In genomic region chr16:22183901-22184614, GRCh38 we compare ENCODE assay signal across 14 cellular contexts. TPM values are rescaled to one million over a fixed set of nuclear protein-coding genes. Genes with fewer than 3 reads are reported as not detected.
DNase-seq lines count a peak whose midpoint lies in the region; ATAC-seq, FAIRE-seq and TF ChIP-seq lines count a peak whose summit lies in the region.
"Had no signal": no experiment of that assay in that cellular context is flagged by ENCODE, and none has a peak within 500 bp of the region (broad histone marks: within the 10 kb centered on the region; RNA-seq: fewer than 3 reads in every experiment).

No MANE protein-coding gene starts in this region.

- intact Hi-C loops in psoas muscle (cut with DNase I), result loop anchor here in 1 of 2 donors (10.0 kb wide), 1 partner anchor 229 kb away; the partner anchor contains the start of gene UQCRC2

- H3K27ac ChIP-seq in foreskin keratinocyte, result no peak overlapping the region
- no peak overlapping the region for H3K27ac ChIP-seq in psoas muscle

- H3K27me3 ChIP-seq in foreskin keratinocyte (peaks cover 2% of the 10 kb centered on the region), psoas muscle (ENCODE audit: insufficient read depth in 3 of 3, low read length in 2 of 3) (no peaks in the 10 kb centered on the region)

- H3K4me3 ChIP-seq in psoas muscle, result no peak overlapping the region

- peak; percentile 7 for DNase-seq in COLO668 (lab: John Stamatoyannopoulos, UW; ENCODE audit: unreplicated experiment)
- peak; percentile 36 for DNase-seq in GM13977 (ENCODE audit: low spot score)
- peak; percentile 64 for DNase-seq in RPMI8226
- DNase-seq in foreskin keratinocyte, result no peak
- no peak for DNase-seq in mesenteric fat pad (ENCODE audit: low spot score)
- DNase-seq in psoas muscle, result no peak
- no peak for DNase-seq in RCC 7860 (ENCODE audit: low spot score)
- DNase-seq: activated naive CD4-positive, alpha-beta T cell treated with anti-CD3 and anti-CD28 coated beads, Interleukin-2, amount 50 U/mL, for 16 hours; effector memory CD4-positive, alpha-beta T cell; GDM1; IMR-90; islet precursor cell had no signal

- H3K36me3 ChIP-seq in psoas muscle (ENCODE audit: insufficient read depth in 1 of 2, low read depth in 1 of 2), result no peaks in the 10 kb centered on the region

- in situ Hi-C loops in GM13977 (cut with MboI; ENCODE audit: low pct_unique_long_range_greater_than_20kb, low sequenced_read_pairs, unreplicated experiment), result loop anchor here (10.0 kb wide), 1 partner anchor 189 kb away; no protein-coding TSS in a partner anchor

- 84 to 89% (median 86%) methylated on average over 11 of the region's 11 CpGs for WGBS in psoas muscle, 3 donors

- no peak for FAIRE-seq in RCC 7860 (lab: Jason Lieb, UNC)

- no peaks in the 10 kb centered on the region for H3K4me1 ChIP-seq in foreskin keratinocyte
- H3K4me1 ChIP-seq in psoas muscle, result peaks cover 8% of the 10 kb centered on the region

- peak; percentile 37 for TF ChIP-seq CTCF in GM13977 (IDR thresholded peaks at IDR 0.05; ENCODE audit: extremely low read depth, insufficient read depth, missing control alignments)
- TF ChIP-seq CTCF in foreskin keratinocyte (conservative IDR thresholded peaks at IDR 0.05), result peak; percentile 36
- no peak for TF ChIP-seq CTCF in psoas muscle (IDR thresholded peaks at IDR 0.05)

- no peak for ATAC-seq in foreskin keratinocyte
- ATAC-seq in psoas muscle, result no peak
- no peak for ATAC-seq in GM21786 (IDR thresholded peaks at IDR 0.05; ENCODE audit: unreplicated experiment)

- H3K9me3 ChIP-seq in psoas muscle, result no peaks in the 10 kb centered on the region

RNA-seq across cellular contexts. Expression of gene SDR42E2, which starts 21.8 kb away (rescaled TPM):
- total RNA-seq in foreskin keratinocyte, result not detected in 2 replicates
- not detected in 2 replicates for polyA plus RNA-seq in foreskin keratinocyte
- not detected for total RNA-seq in mesenteric fat pad
- under 1 TPM in 1 of 4 donors, not detected in 3; 0.08 TPM for total RNA-seq in psoas muscle
- polyA plus RNA-seq in psoas muscle, result under 1 TPM in 1 of 3 donors, not detected in 2; 0.01 TPM
- total RNA-seq: IMR-90, omental fat pad had no signal
- polyA plus RNA-seq: IMR-90 had no signal

RNA-seq across cellular contexts. Expression of gene EEF2K, which starts 22.0 kb away (rescaled TPM):
- total RNA-seq in foreskin keratinocyte, result 21.4 and 21.6 TPM in 2 replicates
- polyA plus RNA-seq in foreskin keratinocyte, result 5.0 and 5.6 TPM in 2 replicates
- total RNA-seq in mesenteric fat pad, result 44.9 TPM
- 10 to 100 TPM; 29.4 to 47.0 (median 34.3) TPM for total RNA-seq in psoas muscle
- 10 to 100 TPM; 13.0 to 14.5 (median 13.2) TPM for polyA plus RNA-seq in psoas muscle

Comparison
In these comparisons a context has a peak if more than half of its experiments do, and no peak if none do; other contexts are left out.
1. DNase-seq: peak in COLO668 (single experiment), GM13977 (single experiment) and RPMI8226 (single experiment); none in foreskin keratinocyte (0 of 2), mesenteric fat pad (single experiment), psoas muscle (0 of 2) and RCC 7860 (single experiment).